ENCODE assay signal across 20 cellular contexts in genomic region chr10:42969909-42970308, GRCh38.
DNase-seq lines count a peak whose midpoint lies in the region; ATAC-seq and TF ChIP-seq lines count a peak whose summit lies in the region.
"Had no signal": no experiment of that assay in that cellular context is flagged by ENCODE, and none has a peak within 500 bp of the region (broad histone marks: within the 10 kb centered on the region; RNA-seq: fewer than 3 reads in every experiment).

No MANE protein-coding gene starts in this region.

- no peaks in the 10 kb centered on the region for H3K9me3 ChIP-seq in thyroid gland
- H3K9me3 ChIP-seq: MG63, Peyer's patch had no signal

- H3K27ac ChIP-seq in thyroid gland: no peak overlapping the region
- H3K27ac ChIP-seq: Peyer's patch had no signal

- WGBS in thyroid gland, 2 donors: 74 to 89% methylated on average over 3 to 6 of the region's 6 CpGs

- H3K4me1 Mint-ChIP-seq in activated T-cell treated with anti-CD3 and anti-CD28 coated beads, Interleukin-2, amount 50 U/mL, for 4 hours (ENCODE audit: low read depth): no peaks in the 10 kb centered on the region
- H3K4me1 Mint-ChIP-seq in activated T-cell treated with anti-CD3 and anti-CD28 coated beads, Interleukin-2, amount 50 U/mL, for 24 hours (ENCODE audit: low read depth): no peaks in the 10 kb centered on the region
- H3K4me1 Mint-ChIP-seq in glutamatergic neuron (ENCODE audit: low read depth, unreplicated experiment) (peaks cover 4% of the 10 kb centered on the region), osteocyte (ENCODE audit: unreplicated experiment) (no peaks in the 10 kb centered on the region)

- no peak overlapping the region for H3K27ac Mint-ChIP-seq in activated T-cell treated with anti-CD3 and anti-CD28 coated beads, Interleukin-2, amount 50 U/mL, for 24 hours
- H3K27ac Mint-ChIP-seq in glutamatergic neuron (ENCODE audit: unreplicated experiment) (no peak overlapping the region), osteocyte (ENCODE audit: unreplicated experiment) (no peak overlapping the region)
- H3K27ac Mint-ChIP-seq: HFFc6 had no signal

- H3K27me3 ChIP-seq in thyroid gland: no peaks in the 10 kb centered on the region
- H3K27me3 ChIP-seq: MG63, Peyer's patch had no signal

- POLR2A ChIA-PET in GM10248 (lab: Yijun Ruan, JAX): no interaction called here

- no peak overlapping the region for H3K4me3 Mint-ChIP-seq in activated T-cell treated with anti-CD3 and anti-CD28 coated beads, Interleukin-2, amount 50 U/mL, for 4 hours
- no peak overlapping the region for H3K4me3 Mint-ChIP-seq in activated T-cell treated with anti-CD3 and anti-CD28 coated beads, Interleukin-2, amount 50 U/mL, for 24 hours
- H3K4me3 Mint-ChIP-seq in glutamatergic neuron (ENCODE audit: unreplicated experiment): no peak overlapping the region
- H3K4me3 Mint-ChIP-seq in osteocyte (ENCODE audit: unreplicated experiment): no peak overlapping the region
- H3K4me3 Mint-ChIP-seq: CD14-positive monocyte, HFFc6 had no signal

- CTCF ChIA-PET in GM10248 (lab: Yijun Ruan, JAX): interaction anchor here (1.1 kb wide), 1 partner anchor 17 kb away, joined by 3 read pairs; no protein-coding TSS in a partner anchor

- TF ChIP-seq CTCF in GM10248 (IDR thresholded peaks at IDR 0.05; ENCODE audit: control extremely low read depth, extremely low read depth, low read depth, missing control alignments): no peak
- no peak for TF ChIP-seq CTCF in glutamatergic neuron (IDR thresholded peaks at IDR 0.05; ENCODE audit: partially characterized antibody, unreplicated experiment)
- TF ChIP-seq CTCF in osteocyte (IDR thresholded peaks at IDR 0.05): no peak
- TF ChIP-seq CTCF in thyroid gland (IDR thresholded peaks at IDR 0.05): no peak

- H3K4me3 ChIP-seq in thyroid gland (replicated peaks in 1 of 3): no peak overlapping the region
- H3K4me3 ChIP-seq: K562, MG63, Peyer's patch had no signal

- intact Hi-C loops in thyroid gland (cut with DNase I): no loop called here

- H3K36me3 Mint-ChIP-seq in activated T-cell treated with anti-CD3 and anti-CD28 coated beads, Interleukin-2, amount 50 U/mL, for 4 hours (ENCODE audit: insufficient read depth): no peaks in the 10 kb centered on the region
- H3K36me3 Mint-ChIP-seq in activated T-cell treated with anti-CD3 and anti-CD28 coated beads, Interleukin-2, amount 50 U/mL, for 24 hours (ENCODE audit: low read depth): no peaks in the 10 kb centered on the region
- H3K36me3 Mint-ChIP-seq in glutamatergic neuron (ENCODE audit: unreplicated experiment) (no peaks in the 10 kb centered on the region), osteocyte (ENCODE audit: unreplicated experiment) (no peaks in the 10 kb centered on the region)

- H3K9me3 Mint-ChIP-seq in activated T-cell treated with anti-CD3 and anti-CD28 coated beads, Interleukin-2, amount 50 U/mL, for 4 hours: no peaks in the 10 kb centered on the region
- H3K9me3 Mint-ChIP-seq in activated T-cell treated with anti-CD3 and anti-CD28 coated beads, Interleukin-2, amount 50 U/mL, for 24 hours: no peaks in the 10 kb centered on the region
- H3K9me3 Mint-ChIP-seq in glutamatergic neuron (ENCODE audit: unreplicated experiment) (peaks cover 3% of the 10 kb centered on the region), osteocyte (ENCODE audit: unreplicated experiment) (no peaks in the 10 kb centered on the region)
- H3K9me3 Mint-ChIP-seq: HFFc6 had no signal

- DNase-seq in activated T-cell treated with anti-CD3 and anti-CD28 coated beads, Interleukin-2, amount 50 U/mL, for 4 hours: peak; percentile 2
- DNase-seq in activated T-cell treated with anti-CD3 and anti-CD28 coated beads, Interleukin-2, amount 50 U/mL, for 24 hours: no peak
- DNase-seq in GM10248 (ENCODE audit: extremely low spot score): peak; percentile 5
- peak; percentile 2 for DNase-seq in glutamatergic neuron
- DNase-seq in osteocyte (ENCODE audit: extremely low spot score, unreplicated experiment): peak; percentile 62
- no peak for DNase-seq in thyroid gland
- no peak for DNase-seq in activated CD4-positive, alpha-beta T cell treated with anti-CD3 and anti-CD28 coated beads, Interleukin-2, amount 50 U/mL, for 48 hours
- DNase-seq: DMS53, GF-D8, H7, HFFc6, MG63, NCI-H1417 treated with DMSO at 0.1 percent for 48 hours, NCI-H187, NCI-H446, NCI-H526 had no signal

- H3K27me3 Mint-ChIP-seq in activated T-cell treated with anti-CD3 and anti-CD28 coated beads, Interleukin-2, amount 50 U/mL, for 4 hours (ENCODE audit: low read depth): peaks cover 4% of the 10 kb centered on the region
- no peaks in the 10 kb centered on the region for H3K27me3 Mint-ChIP-seq in activated T-cell treated with anti-CD3 and anti-CD28 coated beads, Interleukin-2, amount 50 U/mL, for 24 hours
- peaks cover 3% of the 10 kb centered on the region for H3K27me3 Mint-ChIP-seq in glutamatergic neuron (ENCODE audit: unreplicated experiment)
- peaks cover 12% of the 10 kb centered on the region for H3K27me3 Mint-ChIP-seq in osteocyte (ENCODE audit: unreplicated experiment)

- no peak for ATAC-seq in activated T-cell treated with anti-CD3 and anti-CD28 coated beads, Interleukin-2, amount 50 U/mL, for 4 hours
- no peak for ATAC-seq in HG02588 (IDR thresholded peaks at IDR 0.05; ENCODE audit: unreplicated experiment)
- ATAC-seq: K562 had no signal

- no peaks in the 10 kb centered on the region for H3K4me1 ChIP-seq in thyroid gland
- H3K4me1 ChIP-seq: Peyer's patch had no signal

- no peaks in the 10 kb centered on the region for H3K36me3 ChIP-seq in thyroid gland
- H3K36me3 ChIP-seq: MG63, Peyer's patch had no signal

- TF ChIP-seq POLR2A in thyroid gland (IDR thresholded peaks at IDR 0.05): no peak

Comparison
In these comparisons a context has a peak if more than half of its experiments do, and no peak if none do; other contexts are left out.
1. DNase-seq: peak in activated T-cell treated with anti-CD3 and anti-CD28 coated beads, Interleukin-2, amount 50 U/mL, for 4 hours (single experiment), GM10248 (single experiment), glutamatergic neuron (single experiment) and osteocyte (single experiment); none in activated T-cell treated with anti-CD3 and anti-CD28 coated beads, Interleukin-2, amount 50 U/mL, for 24 hours (single experiment), thyroid gland (0 of 2) and activated CD4-positive, alpha-beta T cell treated with anti-CD3 and anti-CD28 coated beads, Interleukin-2, amount 50 U/mL, for 48 hours (0 of 2).